7 cellular contexts compared by ENCODE assay signal in the genomic region with DNA sequence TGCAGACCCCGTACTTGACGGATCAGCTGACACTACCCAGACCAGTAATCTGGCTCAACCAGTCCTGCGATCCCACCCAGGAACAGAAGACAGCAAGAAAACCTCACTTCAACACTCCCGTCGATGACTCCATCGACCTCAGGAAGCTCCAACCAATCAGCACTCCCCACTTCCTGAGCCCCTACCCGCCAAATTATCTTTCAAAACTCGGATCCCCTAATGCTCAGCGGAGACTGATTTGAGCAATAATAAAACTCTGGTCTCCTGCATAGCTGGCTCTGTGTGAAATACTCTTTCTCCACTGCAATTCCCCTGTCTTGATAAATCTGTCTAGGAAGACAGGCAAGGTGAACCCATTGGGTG. TPM values are rescaled to one million over a fixed set of nuclear protein-coding genes. Genes with fewer than 3 reads are reported as not detected.
A peak's percentile ranks its signal among the peaks of the same experiment; 100 is the strongest.
DNase-seq lines count a peak whose midpoint lies in the region; ATAC-seq and TF ChIP-seq lines count a peak whose summit lies in the region.

No MANE protein-coding gene starts in this region.

- WGBS in esophagus, 2 donors: 22 to 26% methylated on average over 9 of the region's 9 CpGs

- H3K9ac ChIP-seq in skeletal muscle tissue (ENCODE audit: low read depth in 1 of 3, low read length in 3 of 3): peak overlapping the region; percentile 28 to 94 (median 90)

- no peak for DNase-seq in SJCRH30
- no peak for DNase-seq in SW480 (ENCODE audit: low spot score)
- no peak for DNase-seq in cerebellar cortex (ENCODE audit: low spot score)

- peak overlapping the region; percentile 84 for H3K27ac ChIP-seq in HEK293 (ENCODE audit: extremely low read depth, low read depth, low read length)
- no peak overlapping the region; the same call in 1 of the 2 replicates for H3K27ac ChIP-seq in SJCRH30
- peak overlapping the region; percentile 92 to 93 for H3K27ac ChIP-seq in esophagus (ENCODE audit: low read depth in 2 of 2, low read length in 1 of 2)
- no peak overlapping the region for H3K27ac ChIP-seq in skeletal muscle tissue (ENCODE audit: low read depth, low read length)

- H3K4me3 ChIP-seq in HEK293 (ENCODE audit: low read depth, low read length): peak overlapping the region; percentile 92
- peak overlapping the region; percentile 85 for H3K4me3 ChIP-seq in SJCRH30
- H3K4me3 ChIP-seq in esophagus (ENCODE audit: low read depth in 1 of 2, low read length in 2 of 2): peak overlapping the region in 1 of 2 donors; percentile 84
- peak overlapping the region; percentile 2 to 93 (median 78) for H3K4me3 ChIP-seq in skeletal muscle tissue (ENCODE audit: low read length in 3 of 3)

- no peaks in the 10 kb centered on the region for H3K27me3 ChIP-seq in SJCRH30
- H3K27me3 ChIP-seq in esophagus (ENCODE audit: control insufficient read depth in 1 of 2, insufficient read depth in 2 of 2, low read length in 2 of 2): no peaks in the 10 kb centered on the region
- H3K27me3 ChIP-seq in skeletal muscle tissue (ENCODE audit: control insufficient read depth in 3 of 3, insufficient read depth in 3 of 3, low read length in 3 of 3): no peaks in the 10 kb centered on the region

- ATAC-seq in GM21737 (IDR thresholded peaks at IDR 0.05; ENCODE audit: unreplicated experiment): no peak

- POLR2A ChIA-PET in HEK293 (lab: Yijun Ruan, JAX): interaction anchor here (0.6 to 3.7 kb wide), 5 partner anchors 17 to 59 kb away, joined by 3 to 118 read pairs (median 15); a partner anchor contains a TSS

- H3K9me3 ChIP-seq in HEK293 (ENCODE audit: control insufficient read depth, insufficient read depth, low read depth, low read length): no peaks in the 10 kb centered on the region
- H3K9me3 ChIP-seq in SJCRH30 (replicated peaks): no peaks in the 10 kb centered on the region
- H3K9me3 ChIP-seq in esophagus (ENCODE audit: control insufficient read depth in 2 of 2, insufficient read depth in 1 of 2, low read depth in 1 of 2, low read length in 1 of 2): no peaks in the 10 kb centered on the region
- no peaks in the 10 kb centered on the region for H3K9me3 ChIP-seq in skeletal muscle tissue (ENCODE audit: control insufficient read depth in 3 of 3, low read length in 3 of 3)

- H3K36me3 ChIP-seq in HEK293 (ENCODE audit: control insufficient read depth in 2 of 2, insufficient read depth in 1 of 2, low read length in 2 of 2) (peaks cover 0 to 15% of the 10 kb centered on the region in 2 experiments; a peak in 1 of 3 replicates), SJCRH30 (no peaks in the 10 kb centered on the region), esophagus (ENCODE audit: control insufficient read depth in 2 of 2, insufficient read depth in 2 of 2, low read length in 1 of 2) (no peaks in the 10 kb centered on the region), skeletal muscle tissue (ENCODE audit: control insufficient read depth in 3 of 3, insufficient read depth in 3 of 3, low read length in 3 of 3) (no peaks in the 10 kb centered on the region)

- CTCF ChIA-PET in HEK293 (lab: Yijun Ruan, JAX): interaction anchor here (0.6 to 7.6 kb wide), 12 partner anchors 9 to 89 kb away, joined by 3 to 114 read pairs (median 6); a partner anchor contains a TSS

- H3K4me1 ChIP-seq in HEK293 (ENCODE audit: control insufficient read depth, insufficient read depth, low read length) (peaks cover 7% of the 10 kb centered on the region), SJCRH30 (peaks cover 18% of the 10 kb centered on the region), esophagus (ENCODE audit: control insufficient read depth in 2 of 2, insufficient read depth in 2 of 2, low read length in 1 of 2) (peaks cover 3 to 18% of the 10 kb centered on the region in 2 donors), skeletal muscle tissue (ENCODE audit: control insufficient read depth in 3 of 3, insufficient read depth in 3 of 3, low read length in 3 of 3) (peaks cover 44 to 54% (median 46%) of the 10 kb centered on the region in 3 donors)

- TF ChIP-seq CTCF in HEK293 (tag by site-specific recombination; IDR thresholded peaks at IDR 0.05): no peak

TF ChIP-seq in HEK293, 187 proteins besides CTCF, POLR2A, EP300 and RAD21:
- TF ChIP-seq ZBTB17 (tag by site-specific recombination; IDR thresholded peaks at IDR 0.05) (no peak), ZNF747 (tag by site-specific recombination; IDR thresholded peaks at IDR 0.05) (no peak), YY1 (tag by site-specific recombination; IDR thresholded peaks at IDR 0.05) (no peak), ZNF366 (tag by site-specific recombination; conservative IDR thresholded peaks at IDR 0.05) (no peak), ZIC2 (tag by site-specific recombination; IDR thresholded peaks at IDR 0.05) (peak; percentile 27; the same call in 1 of the 2 replicates), ZNF132 (tag by site-specific recombination; IDR thresholded peaks at IDR 0.05; ENCODE audit: borderline replicate concordance) (no peak), ZNF664 (tag by site-specific recombination; IDR thresholded peaks at IDR 0.05) (no peak), ZFP41 (tag by site-specific recombination; IDR thresholded peaks at IDR 0.05; ENCODE audit: borderline replicate concordance) (no peak)
- TF ChIP-seq, protein P1, sequence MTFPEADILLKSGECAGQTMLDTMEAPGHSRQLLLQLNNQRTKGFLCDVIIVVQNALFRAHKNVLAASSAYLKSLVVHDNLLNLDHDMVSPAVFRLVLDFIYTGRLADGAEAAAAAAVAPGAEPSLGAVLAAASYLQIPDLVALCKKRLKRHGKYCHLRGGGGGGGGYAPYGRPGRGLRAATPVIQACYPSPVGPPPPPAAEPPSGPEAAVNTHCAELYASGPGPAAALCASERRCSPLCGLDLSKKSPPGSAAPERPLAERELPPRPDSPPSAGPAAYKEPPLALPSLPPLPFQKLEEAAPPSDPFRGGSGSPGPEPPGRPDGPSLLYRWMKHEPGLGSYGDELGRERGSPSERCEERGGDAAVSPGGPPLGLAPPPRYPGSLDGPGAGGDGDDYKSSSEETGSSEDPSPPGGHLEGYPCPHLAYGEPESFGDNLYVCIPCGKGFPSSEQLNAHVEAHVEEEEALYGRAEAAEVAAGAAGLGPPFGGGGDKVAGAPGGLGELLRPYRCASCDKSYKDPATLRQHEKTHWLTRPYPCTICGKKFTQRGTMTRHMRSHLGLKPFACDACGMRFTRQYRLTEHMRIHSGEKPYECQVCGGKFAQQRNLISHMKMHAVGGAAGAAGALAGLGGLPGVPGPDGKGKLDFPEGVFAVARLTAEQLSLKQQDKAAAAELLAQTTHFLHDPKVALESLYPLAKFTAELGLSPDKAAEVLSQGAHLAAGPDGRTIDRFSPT (tag by site-specific recombination; IDR thresholded peaks at IDR 0.05): no peak

RNA-seq across cellular contexts. Expression of a gene that starts 1.2 kb away (rescaled TPM):
- 378 and 427 TPM in 2 replicates for total RNA-seq in SJCRH30 (2014; rRNA removed; shearing (Covaris generic))
- polyA plus RNA-seq in esophagus: 100 to 1,000 TPM in 1 of 2 donors, 10 to 100 TPM in 1; 96.9 to 113 TPM
- total RNA-seq in skeletal muscle tissue: 119 TPM

RNA-seq across cellular contexts. Expression of a gene that starts 18.7 kb away (rescaled TPM):
- total RNA-seq in SJCRH30 (2014; rRNA removed; shearing (Covaris generic)): 8.7 and 11.7 TPM in 2 replicates
- polyA plus RNA-seq in esophagus: 1 to 10 TPM; 1.8 to 1.9 TPM
- 10.4 TPM for total RNA-seq in skeletal muscle tissue

RNA-seq across cellular contexts. Expression of a gene that starts 40.3 kb away (rescaled TPM):
- total RNA-seq in SJCRH30 (2014; rRNA removed; shearing (Covaris generic)): 70.1 and 94.9 TPM in 2 replicates
- 10 to 100 TPM; 57.9 to 84.5 TPM for polyA plus RNA-seq in esophagus
- 111 TPM for total RNA-seq in skeletal muscle tissue

RNA-seq across cellular contexts. Expression of a gene that starts 47.5 kb away (rescaled TPM):
- total RNA-seq in SJCRH30 (2014; rRNA removed; shearing (Covaris generic)): 0.03 and 0.06 TPM in 2 replicates
- polyA plus RNA-seq in esophagus: 10 to 100 TPM in 1 of 2 donors, under 1 TPM in 1; 0.88 to 12.2 TPM
- 0.52 TPM for total RNA-seq in skeletal muscle tissue

Comparison
In these comparisons a context has a peak if more than half of its experiments do, and no peak if none do; other contexts are left out.
1. H3K27ac ChIP-seq: peak in HEK293 (single experiment) and esophagus (2 of 2); none in SJCRH30 (single experiment) and skeletal muscle tissue (single experiment).